ENCODE assay signal across 2 cellular contexts in the genomic region with DNA sequence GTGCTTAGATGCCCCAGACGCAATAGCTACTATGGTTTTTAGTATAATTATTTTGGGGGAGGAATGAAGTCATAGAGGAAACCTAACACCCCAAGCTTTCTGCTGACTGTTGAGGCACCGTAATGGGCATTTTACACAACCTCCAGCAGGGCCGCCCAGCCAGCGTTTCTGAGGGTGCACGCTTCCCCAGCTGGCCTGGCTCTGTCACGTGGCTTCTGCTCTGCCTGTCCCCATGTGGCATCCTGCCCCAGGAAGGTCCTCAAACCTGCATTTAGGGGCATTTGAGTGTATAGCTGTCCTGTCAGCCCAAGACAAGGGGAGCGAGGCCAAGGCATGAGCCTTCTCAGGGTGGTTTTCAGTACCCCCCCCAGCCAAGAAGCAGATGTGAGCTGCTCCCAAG.
TF ChIP-seq lines count a peak whose summit lies in the region.

No MANE protein-coding gene starts in this region.

TF ChIP-seq in IMR-90, 13 proteins besides CTCF, POLR2A, EP300 and RAD21:
- TF ChIP-seq MAZ (IDR thresholded peaks at IDR 0.05; ENCODE audit: borderline replicate concordance, low read depth, low read length) (no peak), FOS (IDR thresholded peaks at IDR 0.05; ENCODE audit: low read depth, low read length) (no peak), NFE2L2 (IDR thresholded peaks at IDR 0.05; ENCODE audit: low read depth, low read length) (no peak), CEBPB (IDR thresholded peaks at IDR 0.05; ENCODE audit: low read depth, low read length) (no peak), RCOR1 (IDR thresholded peaks at IDR 0.05; ENCODE audit: insufficient replicate concordance, low read length) (no peak), MXI1 (IDR thresholded peaks at IDR 0.05; ENCODE audit: borderline replicate concordance, low read depth, low read length) (no peak), RFX5 (IDR thresholded peaks at IDR 0.05; ENCODE audit: low read depth, low read length) (no peak), BHLHE40 (IDR thresholded peaks at IDR 0.05; ENCODE audit: low read depth, low read length) (no peak), MAFK (IDR thresholded peaks at IDR 0.05; ENCODE audit: low read depth, low read length) (no peak), SMC3 (IDR thresholded peaks at IDR 0.05; ENCODE audit: low read depth, low read length) (no peak), CHD1 (IDR thresholded peaks at IDR 0.05; ENCODE audit: low read depth, low read length) (no peak)
- TF ChIP-seq, protein P1, sequence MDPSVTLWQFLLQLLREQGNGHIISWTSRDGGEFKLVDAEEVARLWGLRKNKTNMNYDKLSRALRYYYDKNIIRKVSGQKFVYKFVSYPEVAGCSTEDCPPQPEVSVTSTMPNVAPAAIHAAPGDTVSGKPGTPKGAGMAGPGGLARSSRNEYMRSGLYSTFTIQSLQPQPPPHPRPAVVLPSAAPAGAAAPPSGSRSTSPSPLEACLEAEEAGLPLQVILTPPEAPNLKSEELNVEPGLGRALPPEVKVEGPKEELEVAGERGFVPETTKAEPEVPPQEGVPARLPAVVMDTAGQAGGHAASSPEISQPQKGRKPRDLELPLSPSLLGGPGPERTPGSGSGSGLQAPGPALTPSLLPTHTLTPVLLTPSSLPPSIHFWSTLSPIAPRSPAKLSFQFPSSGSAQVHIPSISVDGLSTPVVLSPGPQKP (IDR thresholded peaks at IDR 0.05; ENCODE audit: borderline replicate concordance, low read depth, low read length): no peak
- TF ChIP-seq, protein P2, sequence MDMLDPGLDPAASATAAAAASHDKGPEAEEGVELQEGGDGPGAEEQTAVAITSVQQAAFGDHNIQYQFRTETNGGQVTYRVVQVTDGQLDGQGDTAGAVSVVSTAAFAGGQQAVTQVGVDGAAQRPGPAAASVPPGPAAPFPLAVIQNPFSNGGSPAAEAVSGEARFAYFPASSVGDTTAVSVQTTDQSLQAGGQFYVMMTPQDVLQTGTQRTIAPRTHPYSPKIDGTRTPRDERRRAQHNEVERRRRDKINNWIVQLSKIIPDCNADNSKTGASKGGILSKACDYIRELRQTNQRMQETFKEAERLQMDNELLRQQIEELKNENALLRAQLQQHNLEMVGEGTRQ (IDR thresholded peaks at IDR 0.05; ENCODE audit: low read depth, low read length): no peak

TF ChIP-seq in H1, 55 proteins besides CTCF, POLR2A, EP300 and RAD21:
- no peak for TF ChIP-seq CBX5 (IDR thresholded peaks at IDR 0.05; ENCODE audit: low read depth, low read length)
- TF ChIP-seq, protein P3, sequence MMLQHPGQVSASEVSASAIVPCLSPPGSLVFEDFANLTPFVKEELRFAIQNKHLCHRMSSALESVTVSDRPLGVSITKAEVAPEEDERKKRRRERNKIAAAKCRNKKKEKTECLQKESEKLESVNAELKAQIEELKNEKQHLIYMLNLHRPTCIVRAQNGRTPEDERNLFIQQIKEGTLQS (IDR thresholded peaks at IDR 0.05; ENCODE audit: insufficient read depth, low read depth, low read length): no peak
- no peak for TF ChIP-seq GABPA (IDR thresholded peaks at IDR 0.05; ENCODE audit: borderline replicate concordance, insufficient read depth, low read length)
- no peak for TF ChIP-seq CEBPB (IDR thresholded peaks at IDR 0.05; ENCODE audit: low read depth, low read length)
- TF ChIP-seq SP2 (IDR thresholded peaks at IDR 0.05; ENCODE audit: low read length): no peak
- TF ChIP-seq RXRA (IDR thresholded peaks at IDR 0.05; ENCODE audit: insufficient read depth, low read depth, low read length): no peak
- no peak for TF ChIP-seq NANOG (IDR thresholded peaks at IDR 0.05; ENCODE audit: insufficient read depth, low read depth, low read length, poor library complexity, severe bottlenecking)
- TF ChIP-seq SRF (IDR thresholded peaks at IDR 0.05; ENCODE audit: low read depth, low read length): no peak
- no peak for TF ChIP-seq ASH2L (IDR thresholded peaks at IDR 0.05; ENCODE audit: low read length)
- no peak for TF ChIP-seq RBBP5 (IDR thresholded peaks at IDR 0.05; ENCODE audit: borderline replicate concordance, low read depth, low read length)
- no peak for TF ChIP-seq SUZ12 (IDR thresholded peaks at IDR 0.05; ENCODE audit: low read length)
- no peak for TF ChIP-seq SP4 (IDR thresholded peaks at IDR 0.05; ENCODE audit: low read length)
- no peak for TF ChIP-seq MAFK (IDR thresholded peaks at IDR 0.05; ENCODE audit: low read depth, low read length)
- TF ChIP-seq E2F6 (IDR thresholded peaks at IDR 0.05): no peak
- no peak for TF ChIP-seq ZNF274 (IDR thresholded peaks at IDR 0.05; ENCODE audit: borderline replicate concordance, extremely low read depth, low read length)
- no peak for TF ChIP-seq SP1 (IDR thresholded peaks at IDR 0.05; ENCODE audit: low read depth, low read length)
- TF ChIP-seq TAF7 (optimal IDR thresholded peaks at IDR 0.05; ENCODE audit: borderline replicate concordance, low read depth, low read length): no peak
- no peak for TF ChIP-seq NRF1 (IDR thresholded peaks at IDR 0.05; ENCODE audit: low read depth, low read length)
